Comparison of ENCODE assay signal across 1 cellular context in genomic region chr6:4018194-4019111, GRCh38.
A peak's percentile ranks its signal among the peaks of the same experiment; 100 is the strongest.
TF ChIP-seq lines count a peak whose summit lies in the region.

No MANE protein-coding gene starts in this region.

TF ChIP-seq in HEK293, 187 proteins besides CTCF, POLR2A, EP300 and RAD21 (continued from another document and continues in another):
- TF ChIP-seq ZNF600 (tag by site-specific recombination; IDR thresholded peaks at IDR 0.05) (peak; percentile 95), SCRT1 (tag by site-specific recombination; IDR thresholded peaks at IDR 0.05; ENCODE audit: borderline replicate concordance) (no peak), EGR2 (tag by site-specific recombination; IDR thresholded peaks at IDR 0.05; ENCODE audit: low read depth) (peak; percentile 88), WT1 (tag by site-specific recombination; IDR thresholded peaks at IDR 0.05) (peak; percentile 90), ZNF146 (tag by site-specific recombination; IDR thresholded peaks at IDR 0.05) (no peak), ZNF624 (tag by site-specific recombination; IDR thresholded peaks at IDR 0.05) (peak; percentile 95), ZNF571 (tag by site-specific recombination; IDR thresholded peaks at IDR 0.05) (no peak), PRDM1 (tag by site-specific recombination; IDR thresholded peaks at IDR 0.05) (no peak), ZNF514 (tag by site-specific recombination; IDR thresholded peaks at IDR 0.05) (no peak), ZFP37 (tag by site-specific recombination; IDR thresholded peaks at IDR 0.05) (peak; percentile 100; the same call in 1 of the 2 replicates), MEIS1 (CRISPR knock-in tag; IDR thresholded peaks at IDR 0.05; ENCODE audit: borderline replicate concordance) (no peak; the same call in 1 of the 2 replicates), ZNF433 (tag by site-specific recombination; IDR thresholded peaks at IDR 0.05; ENCODE audit: low read depth) (no peak; the same call in 1 of the 2 replicates), ZNF558 (tag by site-specific recombination; IDR thresholded peaks at IDR 0.05) (peak; percentile 66; the same call in 1 of the 2 replicates), ZNF274 (IDR thresholded peaks at IDR 0.05; ENCODE audit: low read length) (no peak), ZNF274 (tag by site-specific recombination; IDR thresholded peaks at IDR 0.05; ENCODE audit: borderline replicate concordance) (no peak), ZNF398 (tag by site-specific recombination; IDR thresholded peaks at IDR 0.05) (peak; percentile 83), GLI2 (tag by site-specific recombination; IDR thresholded peaks at IDR 0.05; ENCODE audit: borderline replicate concordance, low read depth) (no peak), ZNF830 (tag by site-specific recombination; IDR thresholded peaks at IDR 0.05; ENCODE audit: low read depth) (no peak), ZSCAN18 (tag by site-specific recombination; IDR thresholded peaks at IDR 0.05) (no peak), GLI4 (tag by site-specific recombination; IDR thresholded peaks at IDR 0.05) (peak; percentile 97), ZBTB10 (tag by site-specific recombination; IDR thresholded peaks at IDR 0.05) (0 out of 2 replicates have a peak, but pooled peaks have one; percentile 13), ZNF280C (tag by site-specific recombination; IDR thresholded peaks at IDR 0.05) (no peak), ZNF19 (tag by site-specific recombination; IDR thresholded peaks at IDR 0.05; ENCODE audit: low read depth) (no peak), ZNF548 (tag by site-specific recombination; IDR thresholded peaks at IDR 0.05) (peak; percentile 47; the same call in 1 of the 2 replicates), ZIC2 (tag by site-specific recombination; IDR thresholded peaks at IDR 0.05) (peak; percentile 57), ZNF704 (tag by site-specific recombination; IDR thresholded peaks at IDR 0.05) (no peak), HOXA7 (CRISPR knock-in tag; IDR thresholded peaks at IDR 0.05; ENCODE audit: borderline replicate concordance) (no peak), ZNF785 (tag by site-specific recombination; IDR thresholded peaks at IDR 0.05) (0 out of 2 replicates have a peak, but pooled peaks have one; percentile 35), ZNF423 (tag by site-specific recombination; IDR thresholded peaks at IDR 0.05) (no peak), ZBTB1 (tag by site-specific recombination; IDR thresholded peaks at IDR 0.05) (no peak), ZNF555 (tag by site-specific recombination; conservative IDR thresholded peaks at IDR 0.05) (no peak), ZBTB20 (tag by site-specific recombination; IDR thresholded peaks at IDR 0.05) (peak; percentile 100), MYNN (tag by site-specific recombination; IDR thresholded peaks at IDR 0.05; ENCODE audit: borderline replicate concordance) (peak; percentile 45; the same call in 1 of the 2 replicates), ZBTB17 (tag by site-specific recombination; IDR thresholded peaks at IDR 0.05) (peak; percentile 99), ZNF302 (tag by site-specific recombination; IDR thresholded peaks at IDR 0.05; ENCODE audit: low read depth) (peak; percentile 77; the same call in 1 of the 2 replicates), ZEB2 (tag by site-specific recombination; IDR thresholded peaks at IDR 0.05) (peak; percentile 89), ZNF155 (tag by site-specific recombination; IDR thresholded peaks at IDR 0.05) (no peak), ZNF248 (tag by site-specific recombination; IDR thresholded peaks at IDR 0.05) (no peak), MZF1 (tag by site-specific recombination; IDR thresholded peaks at IDR 0.05; ENCODE audit: borderline replicate concordance) (peak; percentile 92), ZNF473 (tag by site-specific recombination; IDR thresholded peaks at IDR 0.05) (peak; percentile 97), GLIS2 (tag by site-specific recombination; IDR thresholded peaks at IDR 0.05) (no peak), ELK4 (IDR thresholded peaks at IDR 0.05; ENCODE audit: borderline replicate concordance, low read depth, low read length) (no peak), ZNF391 (tag by site-specific recombination; IDR thresholded peaks at IDR 0.05; ENCODE audit: borderline replicate concordance, low read depth) (peak; percentile 73; the same call in 1 of the 2 replicates), ZNF148 (tag by site-specific recombination; IDR thresholded peaks at IDR 0.05; ENCODE audit: borderline replicate concordance) (no peak), ZNF114 (tag by site-specific recombination; IDR thresholded peaks at IDR 0.05) (no peak), KLF9 (tag by site-specific recombination; IDR thresholded peaks at IDR 0.05; ENCODE audit: low read depth) (peak; percentile 92), ZSCAN23 (tag by site-specific recombination; IDR thresholded peaks at IDR 0.05) (no peak), ZNF138 (tag by site-specific recombination; IDR thresholded peaks at IDR 0.05; ENCODE audit: borderline replicate concordance) (no peak), ZNF549 (tag by site-specific recombination; IDR thresholded peaks at IDR 0.05) (no peak), HOXD13 (CRISPR knock-in tag; IDR thresholded peaks at IDR 0.05; ENCODE audit: borderline replicate concordance) (peak; percentile 55; the same call in 1 of the 2 replicates), OSR2 (tag by site-specific recombination; IDR thresholded peaks at IDR 0.05) (no peak), ZNF354C (tag by site-specific recombination; IDR thresholded peaks at IDR 0.05; ENCODE audit: borderline replicate concordance, low read depth) (peak; percentile 23; the same call in 1 of the 2 replicates), ZNF2 (tag by site-specific recombination; IDR thresholded peaks at IDR 0.05) (peak; percentile 92), ZNF311 (tag by site-specific recombination; IDR thresholded peaks at IDR 0.05; ENCODE audit: borderline replicate concordance) (no peak), HOXC10 (CRISPR knock-in tag; IDR thresholded peaks at IDR 0.05) (no peak), ZNF660 (tag by site-specific recombination; IDR thresholded peaks at IDR 0.05) (peak; percentile 92), ZNF112 (tag by site-specific recombination; IDR thresholded peaks at IDR 0.05) (peak; percentile 58; the same call in 1 of the 2 replicates), ZNF10 (tag by site-specific recombination; IDR thresholded peaks at IDR 0.05) (no peak), ZFP41 (tag by site-specific recombination; IDR thresholded peaks at IDR 0.05; ENCODE audit: borderline replicate concordance) (no peak), PRDM6 (tag by site-specific recombination; IDR thresholded peaks at IDR 0.05) (no peak)
